Comparison of ENCODE assay signal across 11 cellular contexts in the genomic region with DNA sequence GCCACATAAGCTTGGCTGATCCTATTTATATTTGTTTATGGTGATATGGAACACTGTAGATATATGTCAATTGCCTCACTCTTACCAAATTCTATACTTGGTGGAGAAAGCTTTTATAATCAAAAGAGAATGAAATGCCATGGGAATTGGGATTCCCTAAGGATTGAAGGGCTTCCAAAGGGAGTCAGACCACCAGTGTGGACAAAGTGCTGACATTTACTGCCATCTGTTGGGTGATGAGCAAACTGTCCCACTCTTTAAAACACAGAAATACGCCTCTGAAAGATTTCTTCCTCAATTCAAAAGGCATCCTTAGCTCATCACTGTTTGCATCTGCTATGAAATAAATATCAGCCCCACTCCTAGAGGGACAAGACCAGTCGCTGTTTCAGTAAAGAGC. TPM values are rescaled to one million over a fixed set of nuclear protein-coding genes. Genes with fewer than 3 reads are reported as not detected.
DNase-seq lines count a peak whose midpoint lies in the region; ATAC-seq and TF ChIP-seq lines count a peak whose summit lies in the region.
"Had no signal": no experiment of that assay in that cellular context is flagged by ENCODE, and none has a peak within 500 bp of the region (broad histone marks: within the 10 kb centered on the region; RNA-seq: fewer than 3 reads in every experiment).

No MANE protein-coding gene starts in this region.

- H2AFZ ChIP-seq in smooth muscle cell (ENCODE audit: low read depth), result no peak overlapping the region

- H3K9me3 ChIP-seq in breast epithelium (no peaks in the 10 kb centered on the region), smooth muscle cell (replicated peaks; ENCODE audit: low read depth) (no peaks in the 10 kb centered on the region)

- no TSS peak for BruUV-seq in MCF 10A (replicated peaks; lab: Mats Ljungman, UMichigan)

- WGBS in smooth muscle cell (ENCODE audit: low lambda C conversion rate), result 60% methylated on average over 2 of the region's 2 CpGs

- H3F3A ChIP-seq in smooth muscle cell (ENCODE audit: low read depth), result no peaks in the 10 kb centered on the region

- POLR2A ChIA-PET in MCF 10A (lab: Yijun Ruan, JAX), result no interaction called here

- no peaks in the 10 kb centered on the region for H3K36me3 ChIP-seq in breast epithelium
- H3K36me3 ChIP-seq in smooth muscle cell (ENCODE audit: low read depth), result no peaks in the 10 kb centered on the region

- no peak overlapping the region for H3K9ac ChIP-seq in smooth muscle cell (ENCODE audit: low read depth)

- TF ChIP-seq POLR2A in breast epithelium (IDR thresholded peaks at IDR 0.05), result no peak

- no peak overlapping the region for H3K4me2 ChIP-seq in smooth muscle cell

- H3K27ac Mint-ChIP-seq in MCF 10A (ENCODE audit: low read depth, unreplicated experiment) (no peak overlapping the region), natural killer cell (no peak overlapping the region)
- H3K27ac Mint-ChIP-seq: activated T-cell treated with anti-CD3 and anti-CD28 coated beads, Interleukin-2, amount 50 U/mL, for 72 hours; immature natural killer cell had no signal

- H4K20me1 ChIP-seq in smooth muscle cell (ENCODE audit: low read depth), result no peaks in the 10 kb centered on the region

- H3K4me3 ChIP-seq in breast epithelium, result no peak overlapping the region
- H3K4me3 ChIP-seq in choroid plexus epithelial cell (ENCODE audit: low read depth, low read length), result no peak overlapping the region
- H3K4me3 ChIP-seq in smooth muscle cell, result no peak overlapping the region

- H3K79me2 ChIP-seq in smooth muscle cell (ENCODE audit: low read depth), result no peaks in the 10 kb centered on the region

- peak; percentile 21 for TF ChIP-seq CTCF in MCF 10A (IDR thresholded peaks at IDR 0.05; ENCODE audit: unreplicated experiment)
- peak in 1 of 3 donors; percentile 15 for TF ChIP-seq CTCF in breast epithelium (IDR thresholded peaks at IDR 0.05)
- TF ChIP-seq CTCF in choroid plexus epithelial cell (conservative IDR thresholded peaks at IDR 0.05; ENCODE audit: low read depth, low read length), result peak; percentile 60
- peak; percentile 58 for TF ChIP-seq CTCF in smooth muscle cell (IDR thresholded peaks at IDR 0.05; ENCODE audit: borderline replicate concordance, insufficient read depth, poor library complexity, severe bottlenecking)
- no peak for TF ChIP-seq CTCF in natural killer cell (IDR thresholded peaks at IDR 0.05)

- DNase-seq in MCF 10A (ENCODE audit: unreplicated experiment) (peak; percentile 17), breast epithelium (ENCODE audit: low spot score in 2 of 2) (no peak), NCI-H2171 (lab: John Stamatoyannopoulos, UW) (peak; percentile 26), choroid plexus epithelial cell (ENCODE audit: low read depth) (no peak), smooth muscle cell (lab: John Stamatoyannopoulos, UW; ENCODE audit: unreplicated experiment) (no peak), dedifferentiated amniotic fluid mesenchymal stem cell (ENCODE audit: extremely low spot score) (no peak), natural killer cell (no peak)
- DNase-seq: activated T-cell treated with anti-CD3 and anti-CD28 coated beads, Interleukin-2, amount 50 U/mL, for 72 hours; DMS153; immature natural killer cell had no signal

- H3K4me1 ChIP-seq in breast epithelium (no peaks in the 10 kb centered on the region), smooth muscle cell (ENCODE audit: low read depth) (no peaks in the 10 kb centered on the region)

- CTCF ChIA-PET in MCF 10A (lab: Yijun Ruan, JAX), result interaction anchor here (0.5 to 1.6 kb wide), 10 partner anchors 8 to 523 kb away, joined by 3 to 13 read pairs (median 4); no protein-coding TSS in a partner anchor

- H3K36me3 Mint-ChIP-seq in MCF 10A (ENCODE audit: insufficient read depth, unreplicated experiment) (no peaks in the 10 kb centered on the region), natural killer cell (no peaks in the 10 kb centered on the region)
- H3K36me3 Mint-ChIP-seq: immature natural killer cell had no signal

- H3K4me3 Mint-ChIP-seq in MCF 10A (ENCODE audit: unreplicated experiment) (no peak overlapping the region), natural killer cell (no peak overlapping the region)
- H3K4me3 Mint-ChIP-seq: activated T-cell treated with anti-CD3 and anti-CD28 coated beads, Interleukin-2, amount 50 U/mL, for 72 hours; immature natural killer cell had no signal

- intact Hi-C loops in MCF 10A (cut with micrococcal nuclease) (no loop called here), breast epithelium (cut with DNase I; ENCODE audit: low total_unique reads) (loop anchor here (5.0 kb wide), 1 partner anchor 1550 kb away; no protein-coding TSS in a partner anchor), natural killer cell (cut with micrococcal nuclease) (no loop called here)

- H3K27me3 ChIP-seq in breast epithelium (peaks cover 0 to 4% of the 10 kb centered on the region in 2 donors), smooth muscle cell (ENCODE audit: low read depth) (peaks cover 41% of the 10 kb centered on the region)

- H3K27me3 Mint-ChIP-seq in MCF 10A (ENCODE audit: insufficient read depth, unreplicated experiment), result peaks cover 61% of the 10 kb centered on the region
- H3K27me3 Mint-ChIP-seq in natural killer cell (ENCODE audit: low read depth in 2 of 2), result peaks cover 34 to 62% of the 10 kb centered on the region in 2 donors

- H3K9me3 Mint-ChIP-seq in MCF 10A (ENCODE audit: unreplicated experiment), result no peaks in the 10 kb centered on the region
- no peaks in the 10 kb centered on the region for H3K9me3 Mint-ChIP-seq in natural killer cell
- H3K9me3 Mint-ChIP-seq: activated T-cell treated with anti-CD3 and anti-CD28 coated beads, Interleukin-2, amount 50 U/mL, for 72 hours; immature natural killer cell had no signal

- ATAC-seq in GM21576 (IDR thresholded peaks at IDR 0.05; ENCODE audit: unreplicated experiment), result no peak
- no peak for ATAC-seq in natural killer cell
- ATAC-seq: activated T-cell treated with anti-CD3 and anti-CD28 coated beads, Interleukin-2, amount 50 U/mL, for 72 hours had no signal

- H3K27ac ChIP-seq in breast epithelium (no peak overlapping the region), smooth muscle cell (ENCODE audit: low read depth) (no peak overlapping the region)

- no peaks in the 10 kb centered on the region for H3K4me1 Mint-ChIP-seq in MCF 10A (ENCODE audit: insufficient read depth, unreplicated experiment)
- no peaks in the 10 kb centered on the region for H3K4me1 Mint-ChIP-seq in natural killer cell
- H3K4me1 Mint-ChIP-seq: immature natural killer cell had no signal

RNA-seq across cellular contexts. Expression of gene SLC1A2, which starts 7.1 kb away (rescaled TPM):
- total RNA-seq in MCF 10A (2022) (not detected in 2 replicates), breast epithelium (10 to 100 TPM in 2 of 3 donors, under 1 TPM in 1; 0.32 to 23.7 (median 10.5) TPM), smooth muscle cell (0.18 and 3.6 TPM in 2 replicates), natural killer cell (under 1 TPM in 1 of 3 donors, not detected in 2; 0.02 TPM)
- 0.07 TPM in 1 of 2 replicates, not detected in the other for polyA plus RNA-seq in smooth muscle cell

Comparison
In these comparisons a context has a peak if more than half of its experiments do, and no peak if none do; other contexts are left out.
1. DNase-seq: peak in MCF 10A (single experiment) and NCI-H2171 (single experiment); none in breast epithelium (0 of 2), choroid plexus epithelial cell (single experiment), smooth muscle cell (single experiment), dedifferentiated amniotic fluid mesenchymal stem cell (single experiment) and natural killer cell (single experiment).